In the genomic region with DNA sequence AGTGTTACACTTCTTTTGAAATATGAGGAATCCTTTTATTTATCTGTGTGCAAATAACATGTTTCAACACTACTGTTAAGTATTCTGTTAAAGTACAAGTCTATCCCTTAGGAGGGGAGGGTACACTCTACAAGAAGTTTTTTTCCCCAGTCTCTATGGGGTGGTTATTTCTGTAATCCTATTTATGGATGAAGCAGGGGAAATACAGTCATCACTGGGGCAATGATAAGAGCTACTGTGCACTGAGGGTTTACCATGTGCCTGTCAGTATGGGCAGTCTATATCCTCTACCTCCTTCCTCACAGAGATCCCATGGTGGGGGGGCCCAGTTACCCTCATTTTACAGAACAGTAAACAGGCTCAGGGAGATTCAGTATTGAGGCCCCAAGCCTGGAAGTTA, we compare ENCODE assay signal across 17 cellular contexts. TPM values are rescaled to one million over a fixed set of nuclear protein-coding genes. Genes with fewer than 3 reads are reported as not detected.
A peak's percentile ranks its signal among the peaks of the same experiment; 100 is the strongest.
DNase-seq lines count a peak whose midpoint lies in the region; ATAC-seq and TF ChIP-seq lines count a peak whose summit lies in the region.
"Had no signal": no experiment of that assay in that cellular context is flagged by ENCODE, and none has a peak within 500 bp of the region (broad histone marks: within the 10 kb centered on the region; RNA-seq: fewer than 3 reads in every experiment).

No MANE protein-coding gene starts in this region.

- no peak overlapping the region for H3K27ac ChIP-seq in stomach

- H3K27ac Mint-ChIP-seq in T-helper 17 cell: peak overlapping the region; percentile 68
- H3K27ac Mint-ChIP-seq: CD4-positive, alpha-beta T cell had no signal

- H3K4me3 ChIP-seq in fibroblast of pulmonary artery (replicated peaks; ENCODE audit: low read depth, low read length) (no peak overlapping the region), stomach (no peak overlapping the region)
- H3K4me3 ChIP-seq: HAP-1 had no signal

- no peak overlapping the region for H3K4me3 Mint-ChIP-seq in T-helper 17 cell
- H3K4me3 Mint-ChIP-seq: CD4-positive, alpha-beta T cell had no signal

- TF ChIP-seq CTCF in fibroblast of pulmonary artery (IDR thresholded peaks at IDR 0.05; ENCODE audit: low read length, missing control alignments) (no peak), omental fat pad (IDR thresholded peaks at IDR 0.05) (no peak), stomach (IDR thresholded peaks at IDR 0.05) (no peak)

- H3K4me1 ChIP-seq in stomach: peaks cover 0 to 9% (median 7%) of the 10 kb centered on the region in 4 donors

- TF ChIP-seq EP300 in stomach (IDR thresholded peaks at IDR 0.05): no peak

- H3K36me3 Mint-ChIP-seq in T-helper 17 cell (ENCODE audit: low read depth): no peaks in the 10 kb centered on the region

- no peak for ATAC-seq in T-helper 17 cell
- no peak for ATAC-seq in omental fat pad (ENCODE audit: low FRiP score)
- no peak for ATAC-seq in GM19455 (IDR thresholded peaks at IDR 0.05; ENCODE audit: unreplicated experiment)

- peaks cover 2% of the 10 kb centered on the region for H3K4me1 Mint-ChIP-seq in T-helper 17 cell

- intact Hi-C loops in stomach (cut with DNase I; ENCODE audit: low total_unique reads): loop anchor here (10.0 kb wide), 1 partner anchor 105 kb away; no protein-coding TSS in a partner anchor

- no peaks in the 10 kb centered on the region for H3K27me3 ChIP-seq in stomach

- TF ChIP-seq POLR2A in stomach (IDR thresholded peaks at IDR 0.05): no peak

- DNase-seq in Kasumi-1 (lab: John Stamatoyannopoulos, UW) (peak; percentile 56 to 59), MV-4-11 (lab: John Stamatoyannopoulos, UW) (peak; percentile 30), T-helper 17 cell (no peak), fibroblast of pulmonary artery (ENCODE audit: low read depth) (peak; percentile 10), omental fat pad (ENCODE audit: low spot score) (no peak), stomach (no peak)
- DNase-seq: ACHN; Calu3; CD4-positive, alpha-beta T cell; DMS79; NCI-H1092; NCI-H146; NCI-H2081 treated with DMSO at 0.1 percent for 48 hours; NCI-H526 treated with DMSO at 0.1 percent for 48 hours; NK-92 treated with Interleukin-12 subunit alpha and Interleukin-12 subunit beta, amount 100 ng/mL, for 24 hours had no signal

- H3K36me3 ChIP-seq in stomach: peaks cover 0 to 4% (median 0%) of the 10 kb centered on the region in 4 donors
- H3K36me3 ChIP-seq: HAP-1 had no signal

- no peaks in the 10 kb centered on the region for H3K9me3 ChIP-seq in T-helper 17 cell (ENCODE audit: control insufficient read depth, low read length, poor library complexity, severe bottlenecking)
- H3K9me3 ChIP-seq in stomach: no peaks in the 10 kb centered on the region
- H3K9me3 ChIP-seq: HAP-1 had no signal

- H3K27me3 Mint-ChIP-seq in T-helper 17 cell: no peaks in the 10 kb centered on the region
- H3K27me3 Mint-ChIP-seq: CD4-positive, alpha-beta T cell had no signal

RNA-seq across cellular contexts. Expression of a gene that starts 16.6 kb away (rescaled TPM):
- total RNA-seq in T-helper 17 cell (10 to 100 TPM; 18.5 to 27.5 TPM), omental fat pad (10 to 100 TPM; 11.0 to 19.1 (median 14.2) TPM), stomach (10 to 100 TPM in 4 of 5 donors, 1 to 10 TPM in 1; 4.1 to 23.7 (median 16.1) TPM)
- 10 to 100 TPM in 1 of 3 donors, 1 to 10 TPM in 2; 7.5 to 18.6 (median 8.3) TPM for polyA plus RNA-seq in stomach

RNA-seq across cellular contexts. Expression of a gene that starts 35.0 kb away (rescaled TPM):
- under 1 TPM; 0.60 to 0.91 TPM for total RNA-seq in T-helper 17 cell
- 1 to 10 TPM in 1 of 4 donors, under 1 TPM in 3; 0.56 to 1.0 (median 0.89) TPM for total RNA-seq in omental fat pad
- total RNA-seq in stomach: 1 to 10 TPM in 3 of 5 donors, not detected in 2; 1.2 to 5.0 (median 3.8) TPM
- under 1 TPM in 2 of 3 donors, not detected in 1; 0.37 to 0.38 TPM for polyA plus RNA-seq in stomach
- total RNA-seq: Calu3 had no signal

RNA-seq across cellular contexts. Expression of a gene that starts 44.1 kb away (rescaled TPM):
- total RNA-seq in T-helper 17 cell: 1 to 10 TPM in 1 of 2 donors, under 1 TPM in 1; 0.99 to 3.0 TPM
- 1 to 10 TPM; 3.2 to 4.4 (median 4.0) TPM for total RNA-seq in omental fat pad
- total RNA-seq in stomach: 10 to 100 TPM in 2 of 5 donors, 1 to 10 TPM in 2, not detected in 1; 3.6 to 26.9 (median 8.9) TPM
- polyA plus RNA-seq in stomach: 10 to 100 TPM in 1 of 3 donors, 1 to 10 TPM in 2; 7.2 to 10.5 (median 8.1) TPM

Comparison
In these comparisons a context has a peak if more than half of its experiments do, and no peak if none do; other contexts are left out.
1. DNase-seq: peak in Kasumi-1 (2 of 2), MV-4-11 (single experiment) and fibroblast of pulmonary artery (single experiment); none in T-helper 17 cell (0 of 3), omental fat pad (single experiment) and stomach (single experiment).